In the genomic region with DNA sequence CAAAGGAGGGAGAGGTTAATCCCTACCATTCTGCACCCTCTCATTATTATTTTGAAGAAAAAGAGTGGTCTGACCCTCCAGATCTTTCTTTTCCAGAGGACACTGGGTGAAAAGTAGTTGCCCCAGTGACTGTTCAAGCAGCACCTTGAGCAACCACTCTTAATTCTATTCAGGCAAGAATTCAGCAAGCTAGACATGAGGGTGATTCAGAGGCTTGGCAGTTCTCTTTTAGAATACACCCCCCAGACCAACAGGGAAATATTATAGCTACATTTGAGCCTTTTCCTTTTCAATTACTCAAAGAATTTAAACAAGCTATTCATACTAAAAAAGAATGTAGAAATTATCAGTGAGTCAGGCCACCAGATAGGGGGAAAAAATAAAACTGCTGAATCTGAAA, we compare ENCODE assay signal across 15 cellular contexts.
A peak's percentile ranks its signal among the peaks of the same experiment; 100 is the strongest.
DNase-seq lines count a peak whose midpoint lies in the region; ATAC-seq and TF ChIP-seq lines count a peak whose summit lies in the region.
"Had no signal": no experiment of that assay in that cellular context is flagged by ENCODE, and none has a peak within 500 bp of the region (broad histone marks: within the 10 kb centered on the region; RNA-seq: fewer than 3 reads in every experiment).

No MANE protein-coding gene starts in this region.

- H3K4me1 ChIP-seq in mesendoderm (ENCODE audit: control insufficient read depth, low read depth, low read length), result no peaks in the 10 kb centered on the region
- H3K4me1 ChIP-seq in MM.1S (ENCODE audit: low read length), result no peaks in the 10 kb centered on the region
- H3K4me1 ChIP-seq: BLaER1 treated with 17β-estradiol and CSF1 and Interleukin-3, amounts not matched to agents 10 nM and 100 nM had no signal

- no peaks in the 10 kb centered on the region for H3K79me1 ChIP-seq in mesendoderm (ENCODE audit: low read length)

- H3K36me3 ChIP-seq in mesendoderm (ENCODE audit: control insufficient read depth, insufficient read depth, low read length) (no peaks in the 10 kb centered on the region), MM.1S (replicated peaks; ENCODE audit: insufficient read depth, low read length) (no peaks in the 10 kb centered on the region)
- H3K36me3 ChIP-seq: BLaER1 treated with 17β-estradiol and CSF1 and Interleukin-3, amounts not matched to agents 10 nM and 100 nM had no signal

- no peak overlapping the region for H2AK5ac ChIP-seq in mesendoderm (ENCODE audit: low read length)

- H3K27ac ChIP-seq in RWPE1 (no peak overlapping the region), mesendoderm (ENCODE audit: low read depth, low read length) (no peak overlapping the region), MM.1S (ENCODE audit: low read length) (no peak overlapping the region)
- H3K27ac ChIP-seq: 22Rv1; BLaER1 treated with 17β-estradiol and CSF1 and Interleukin-3, amounts not matched to agents 10 nM and 100 nM had no signal

- H3K4ac ChIP-seq in mesendoderm (ENCODE audit: low read depth, low read length), result no peak overlapping the region

- H3K79me2 ChIP-seq in mesendoderm (ENCODE audit: control insufficient read depth, insufficient read depth, low read length) (no peaks in the 10 kb centered on the region), MM.1S (ENCODE audit: low read length) (no peaks in the 10 kb centered on the region)

- CTCF ChIA-PET in RWPE1 (lab: Yijun Ruan, JAX), result no interaction called here

- no peak overlapping the region for H3K4me2 ChIP-seq in mesendoderm (ENCODE audit: low read length)
- no peak overlapping the region for H3K4me2 ChIP-seq in MM.1S (ENCODE audit: low read depth, low read length)
- H3K4me2 ChIP-seq: BLaER1 treated with 17β-estradiol and CSF1 and Interleukin-3, amounts not matched to agents 10 nM and 100 nM had no signal

- DNase-seq in A172 (ENCODE audit: low spot score), result peak; percentile 3
- DNase-seq in HS-27A (ENCODE audit: low read depth), result peak; percentile 49
- peak; percentile 3 for DNase-seq in RWPE1 (ENCODE audit: low spot score)
- peak; percentile 15 for DNase-seq in iris pigment epithelial cell (ENCODE audit: low read depth)
- no peak for DNase-seq in mesendoderm
- DNase-seq in NCI-H82 treated with DMSO at 0.1 percent for 48 hours (lab: John Stamatoyannopoulos, UW; ENCODE audit: unreplicated experiment), result no peak
- no peak for DNase-seq in MM.1S
- DNase-seq: CD4-positive, CD25-positive, alpha-beta regulatory T cell; DMS79 treated with DMSO at 0.1 percent for 48 hours; GF-D8; HCEC 1CT; HFFc6 had no signal

- H2BK120ac ChIP-seq in mesendoderm (ENCODE audit: low read depth, low read length), result no peak overlapping the region

- POLR2A ChIA-PET in RWPE1 (lab: Yijun Ruan, JAX; ENCODE audit: low non-redundant PET), result no interaction called here

- no peak overlapping the region for H4K5ac ChIP-seq in mesendoderm (ENCODE audit: low read length)

- no peak overlapping the region for H3K4me3 ChIP-seq in mesendoderm (ENCODE audit: low read length)
- no peak overlapping the region for H3K4me3 ChIP-seq in MM.1S (ENCODE audit: low read length)
- H3K4me3 ChIP-seq: BLaER1 treated with 17β-estradiol and CSF1 and Interleukin-3, amounts not matched to agents 10 nM and 100 nM had no signal

- H3K18ac ChIP-seq in mesendoderm (ENCODE audit: low read length), result no peak overlapping the region

- H2AFZ ChIP-seq in MM.1S (ENCODE audit: low read length), result no peak overlapping the region

- H3F3A ChIP-seq in MM.1S (ENCODE audit: insufficient read depth, low read length), result no peaks in the 10 kb centered on the region

- no peaks in the 10 kb centered on the region for H3K9me2 ChIP-seq in MM.1S (replicated peaks; ENCODE audit: insufficient read depth, low read length)

- no peak for ATAC-seq in HG03460 (IDR thresholded peaks at IDR 0.05; ENCODE audit: unreplicated experiment)

- no peak overlapping the region for H3K56ac ChIP-seq in mesendoderm (ENCODE audit: low read length)

- H2BK15ac ChIP-seq in mesendoderm (replicated peaks; ENCODE audit: low read depth), result no peak overlapping the region

- H3K27me3 ChIP-seq in mesendoderm (ENCODE audit: insufficient read depth, low read length, poor library complexity), result no peaks in the 10 kb centered on the region
- H3K27me3 ChIP-seq in MM.1S (replicated peaks; ENCODE audit: insufficient read depth, low read length), result no peaks in the 10 kb centered on the region
- H3K27me3 ChIP-seq: BLaER1 treated with 17β-estradiol and CSF1 and Interleukin-3, amounts not matched to agents 10 nM and 100 nM had no signal

- H4K8ac ChIP-seq in mesendoderm (ENCODE audit: low read depth, low read length), result no peak overlapping the region

- no peaks in the 10 kb centered on the region for H3K9me3 ChIP-seq in MM.1S (replicated peaks; ENCODE audit: insufficient read depth, low read length)

- H4K20me1 ChIP-seq in MM.1S (ENCODE audit: insufficient read depth, low read length), result no peaks in the 10 kb centered on the region
- H4K20me1 ChIP-seq: BLaER1 treated with 17β-estradiol and CSF1 and Interleukin-3, amounts not matched to agents 10 nM and 100 nM had no signal

- no peak overlapping the region for H2BK5ac ChIP-seq in mesendoderm (ENCODE audit: low read length)

- H3K23ac ChIP-seq in mesendoderm (ENCODE audit: low read length), result no peak overlapping the region

- H3K9ac ChIP-seq in mesendoderm (ENCODE audit: low read length) (no peak overlapping the region), MM.1S (ENCODE audit: low read length) (no peak overlapping the region)
- H3K9ac ChIP-seq: BLaER1 treated with 17β-estradiol and CSF1 and Interleukin-3, amounts not matched to agents 10 nM and 100 nM had no signal

- TF ChIP-seq CTCF in RWPE1 (conservative IDR thresholded peaks at IDR 0.05; ENCODE audit: low read depth) (no peak), MM.1S (IDR thresholded peaks at IDR 0.05; ENCODE audit: low read length) (no peak)

Comparison
In these comparisons a context has a peak if more than half of its experiments do, and no peak if none do; other contexts are left out.
1. DNase-seq: peak in A172 (single experiment), HS-27A (single experiment), RWPE1 (single experiment) and iris pigment epithelial cell (single experiment); none in mesendoderm (single experiment), NCI-H82 treated with DMSO at 0.1 percent for 48 hours (single experiment) and MM.1S (single experiment).